In genomic region chr19:11745871-11746270, GRCh38 we compare ENCODE assay signal across 23 cellular contexts.
"Had no signal": no experiment of that assay in that cellular context is flagged by ENCODE, and none has a peak within 500 bp of the region (broad histone marks: within the 10 kb centered on the region; RNA-seq: fewer than 3 reads in every experiment).

No MANE protein-coding gene starts in this region.

- H3K27me3 ChIP-seq: heart left ventricle, pancreas, right lobe of liver, suprapubic skin, tibial artery, upper lobe of left lung, uterus had no signal

- H3K4me3 ChIP-seq: heart left ventricle, lung, pancreas, prostate gland, right lobe of liver, suprapubic skin, tibial artery, upper lobe of left lung, uterus had no signal

- H3K36me3 ChIP-seq: heart left ventricle, pancreas, prostate gland, right lobe of liver, suprapubic skin, tibial artery, upper lobe of left lung, uterus had no signal

- DNase-seq: effector memory CD8-positive, alpha-beta T cell; foreskin melanocyte; heart left ventricle; hypothalamus; left cardiac atrium; left ventricle myocardium superior; mesenchymal stem cell; midbrain; occipital lobe; pancreas; retina; right lobe of liver; stimulated activated CD4-positive, alpha-beta T cell treated with anti-CD3 and anti-CD28 coated beads, Interleukin-4, amount 100 ng/mL, for 1 hour; stimulated activated CD8-positive, alpha-beta memory T cell treated with anti-CD3 and anti-CD28 coated beads, Interleukin-4, amount 100 ng/mL, for 48 hours; stimulated activated naive CD8-positive, alpha-beta T cell treated with anti-CD3 and anti-CD28 coated beads, Interleukin-15, Interleukin-2, amounts not matched to agents 100 U/mL and 50 U/mL, for 24 hours; tibial artery; upper lobe of left lung; uterus had no signal

- FAIRE-seq: colon, islet of Langerhans, pancreas had no signal
